Comparison of ENCODE assay signal across 19 cellular contexts in genomic region chr11:64144587-64145295, GRCh38. TPM values are rescaled to one million over a fixed set of nuclear protein-coding genes. Genes with fewer than 3 reads are reported as not detected.
DNase-seq lines count a peak whose midpoint lies in the region; ATAC-seq and TF ChIP-seq lines count a peak whose summit lies in the region.
"Had no signal": no experiment of that assay in that cellular context is flagged by ENCODE, and none has a peak within 500 bp of the region (broad histone marks: within the 10 kb centered on the region; RNA-seq: fewer than 3 reads in every experiment).

No MANE protein-coding gene starts in this region.

- H3K27me3 Mint-ChIP-seq in endodermal cell (ENCODE audit: insufficient read depth) (peaks cover under 1% of the 10 kb centered on the region), glutamatergic neuron (ENCODE audit: unreplicated experiment) (peaks cover 9% of the 10 kb centered on the region)
- H3K27me3 Mint-ChIP-seq: B cell; CD4-positive, CD25-positive, alpha-beta regulatory T cell had no signal

- 91 to 93% methylated on average over 27 to 34 of the region's 34 CpGs for WGBS in endodermal cell (ENCODE audit: insufficient coverage in 1 of 2, insufficient read length in 1 of 2), 2 experiments

- H3K9me3 Mint-ChIP-seq in endodermal cell (no peaks in the 10 kb centered on the region), glutamatergic neuron (ENCODE audit: unreplicated experiment) (peaks cover 4% of the 10 kb centered on the region)

- POLR2A ChIA-PET in AG04450 (lab: Yijun Ruan, JAX) (no interaction called here), RWPE1 (lab: Yijun Ruan, JAX; ENCODE audit: low non-redundant PET) (no interaction called here)

- H3K9ac ChIP-seq in endocrine pancreas (ENCODE audit: control insufficient read depth, insufficient read depth, low read length) (peak overlapping the region; percentile 12), endodermal cell (ENCODE audit: extremely low read depth, low read length, poor library complexity, severe bottlenecking) (no peak overlapping the region)

- H3K9me3 ChIP-seq in AG04450 (ENCODE audit: control insufficient read depth, insufficient read depth, low read length) (no peaks in the 10 kb centered on the region; the same call in 1 of the 2 replicates), endocrine pancreas (ENCODE audit: control insufficient read depth, low read length) (no peaks in the 10 kb centered on the region), endodermal cell (ENCODE audit: control insufficient read depth, low read length) (no peaks in the 10 kb centered on the region)
- H3K9me3 ChIP-seq: Caco-2, MG63 had no signal

- no peaks in the 10 kb centered on the region for H3K36me3 ChIP-seq in H7 (replicated peaks; ENCODE audit: control insufficient read depth, insufficient read depth, low read length)
- H3K36me3 ChIP-seq in endocrine pancreas (ENCODE audit: control insufficient read depth, insufficient read depth, low read length): no peaks in the 10 kb centered on the region
- H3K36me3 ChIP-seq in endodermal cell (ENCODE audit: control insufficient read depth, insufficient read depth, low read length): no peaks in the 10 kb centered on the region
- H3K36me3 ChIP-seq: MG63 had no signal

- CTCF ChIA-PET in AG04450 (lab: Charles Lee) (interaction anchor here (1.5 to 2.2 kb wide), 2 partner anchors 144 to 406 kb away, joined by 4 to 10 read pairs; no protein-coding TSS in a partner anchor), RWPE1 (lab: Yijun Ruan, JAX) (interaction anchor here (0.6 kb wide), 3 partner anchors 108 to 687 kb away, joined by 3 to 4 read pairs (median 4); no protein-coding TSS in a partner anchor)

- no peak overlapping the region for H3K4me3 Mint-ChIP-seq in endodermal cell
- no peak overlapping the region for H3K4me3 Mint-ChIP-seq in glutamatergic neuron (ENCODE audit: unreplicated experiment)
- H3K4me3 Mint-ChIP-seq: B cell; CD4-positive, CD25-positive, alpha-beta regulatory T cell had no signal

- H3K27me3 ChIP-seq in AG04450 (ENCODE audit: control insufficient read depth, insufficient read depth, low read length): peaks cover 2% of the 10 kb centered on the region
- no peaks in the 10 kb centered on the region for H3K27me3 ChIP-seq in H7 (ENCODE audit: control insufficient read depth, insufficient read depth, low read length)
- H3K27me3 ChIP-seq in endocrine pancreas (ENCODE audit: control insufficient read depth, insufficient read depth, low read length): no peaks in the 10 kb centered on the region
- H3K27me3 ChIP-seq in endodermal cell (ENCODE audit: control insufficient read depth, insufficient read depth, low read length, poor library complexity, severe bottlenecking): no peaks in the 10 kb centered on the region
- H3K27me3 ChIP-seq: MG63 had no signal

- no peak for TF ChIP-seq CTCF in AG04450 (IDR thresholded peaks at IDR 0.05; ENCODE audit: low read depth, low read length)
- TF ChIP-seq CTCF in RWPE1 (conservative IDR thresholded peaks at IDR 0.05; ENCODE audit: low read depth): no peak
- no peak for TF ChIP-seq CTCF in endodermal cell (conservative IDR thresholded peaks at IDR 0.05)
- no peak for TF ChIP-seq CTCF in glutamatergic neuron (IDR thresholded peaks at IDR 0.05; ENCODE audit: partially characterized antibody, unreplicated experiment)

- ATAC-seq in GM21576 (IDR thresholded peaks at IDR 0.05; ENCODE audit: unreplicated experiment): no peak
- ATAC-seq: HCT116, Panc1 had no signal

- DNase-seq in AG04450 (ENCODE audit: low read depth, low spot score) (no peak), H7 (peak; percentile 49), RWPE1 (ENCODE audit: low spot score) (no peak), NCI-H2107 treated with DMSO at 0.1 percent for 48 hours (lab: John Stamatoyannopoulos, UW; ENCODE audit: unreplicated experiment) (no peak), endodermal cell (no peak), glutamatergic neuron (no peak)
- DNase-seq: Caco-2; CD4-positive, CD25-positive, alpha-beta regulatory T cell; Karpas-422; MG63; NCI-H1092 treated with DMSO at 0.1 percent for 48 hours; NCI-H2029; NCI-H345; Right ventricle myocardium superior had no signal

- H3K4me1 ChIP-seq in endocrine pancreas (ENCODE audit: control insufficient read depth, insufficient read depth, low read length): no peaks in the 10 kb centered on the region
- no peaks in the 10 kb centered on the region for H3K4me1 ChIP-seq in endodermal cell (ENCODE audit: control insufficient read depth, insufficient read depth, low read length)
- H3K4me1 ChIP-seq: Caco-2 had no signal

- H3K27ac ChIP-seq in AG04450 (ENCODE audit: low read depth, low read length) (peak overlapping the region; percentile 21), RWPE1 (peak overlapping the region; percentile 56), endodermal cell (ENCODE audit: low read depth, low read length) (no peak overlapping the region)

- H3K36me3 Mint-ChIP-seq in endodermal cell (ENCODE audit: low read depth) (no peaks in the 10 kb centered on the region), glutamatergic neuron (ENCODE audit: unreplicated experiment) (no peaks in the 10 kb centered on the region)
- H3K36me3 Mint-ChIP-seq: CD4-positive, CD25-positive, alpha-beta regulatory T cell had no signal

- H3K27ac Mint-ChIP-seq in endodermal cell (no peak overlapping the region), glutamatergic neuron (ENCODE audit: unreplicated experiment) (no peak overlapping the region)
- H3K27ac Mint-ChIP-seq: B cell had no signal

- H3K4me1 Mint-ChIP-seq in endodermal cell (peaks cover 3% of the 10 kb centered on the region), glutamatergic neuron (ENCODE audit: low read depth, unreplicated experiment) (peaks cover 8% of the 10 kb centered on the region)

- H3K4me3 ChIP-seq in AG04450 (ENCODE audit: low read depth, low read length) (no peak overlapping the region), H7 (ENCODE audit: insufficient read depth, low read depth, low read length) (no peak overlapping the region), endocrine pancreas (ENCODE audit: control insufficient read depth, insufficient read depth, low read length) (no peak overlapping the region), endodermal cell (ENCODE audit: low read length) (no peak overlapping the region)
- H3K4me3 ChIP-seq: MG63 had no signal

RNA-seq across cellular contexts. Expression of gene MACROD1, which starts 21.2 kb away (rescaled TPM):
- 8.0 and 8.1 TPM in 2 replicates for polyA plus RNA-seq in AG04450 (2011; rRNA removed)
- polyA minus RNA-seq in AG04450 (2011; rRNA and poly(A)+ RNA removed): 2.2 and 2.9 TPM in 2 replicates
- total RNA-seq in H7 (2014; rRNA removed; shearing (Covaris generic)): 30.9 and 52.9 TPM in 2 replicates
- total RNA-seq in endodermal cell (10 to 100 TPM; 23.0 to 41.9 TPM), glutamatergic neuron (ENCODE audit: unreplicated experiment) (12.7 TPM)
- 26.4 TPM for polyA plus RNA-seq in endodermal cell (2013, experiment 1 of 2)
- 20.9 TPM for polyA plus RNA-seq in endodermal cell (2013, experiment 2 of 2)

RNA-seq across cellular contexts. Expression of gene STIP1, which starts 41.2 kb away (rescaled TPM):
- polyA plus RNA-seq in AG04450 (2011; rRNA removed): 166 and 171 TPM in 2 replicates
- 289 and 348 TPM in 2 replicates for polyA minus RNA-seq in AG04450 (2011; rRNA and poly(A)+ RNA removed)
- 263 and 278 TPM in 2 replicates for total RNA-seq in H7 (2014; rRNA removed; shearing (Covaris generic))
- total RNA-seq in endodermal cell: 100 to 1,000 TPM; 230 to 257 TPM
- 193 TPM for polyA plus RNA-seq in endodermal cell (2013, experiment 1 of 2)
- polyA plus RNA-seq in endodermal cell (2013, experiment 2 of 2): 200 TPM
- 160 TPM for total RNA-seq in glutamatergic neuron (ENCODE audit: unreplicated experiment)
